In the genomic region with DNA sequence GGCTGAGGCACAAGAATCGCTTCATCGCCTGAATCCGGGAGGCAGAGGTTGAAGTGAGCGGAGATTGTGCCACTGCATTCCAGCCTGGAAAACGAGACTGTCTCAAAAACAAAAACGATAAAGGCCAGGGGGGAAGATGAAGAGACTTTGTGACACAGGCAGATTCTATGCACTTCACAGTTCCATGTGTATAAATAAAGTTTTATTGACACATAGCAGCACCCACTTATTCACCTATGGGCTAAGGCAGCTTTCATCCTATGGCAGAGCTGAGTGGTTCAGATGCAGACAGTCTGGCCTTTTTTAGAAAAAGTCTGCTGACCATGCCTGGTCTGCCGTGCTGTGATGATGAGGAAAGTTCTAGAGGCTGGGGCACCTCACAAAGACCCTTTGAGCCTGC, we compare ENCODE assay signal across 1 cellular context.
TF ChIP-seq lines count a peak whose summit lies in the region.

No MANE protein-coding gene starts in this region.

TF ChIP-seq in HepG2, 621 proteins besides CTCF, POLR2A, EP300 and RAD21:
- no peak for TF ChIP-seq RFX1 (IDR thresholded peaks at IDR 0.05)
- TF ChIP-seq, protein P1, sequence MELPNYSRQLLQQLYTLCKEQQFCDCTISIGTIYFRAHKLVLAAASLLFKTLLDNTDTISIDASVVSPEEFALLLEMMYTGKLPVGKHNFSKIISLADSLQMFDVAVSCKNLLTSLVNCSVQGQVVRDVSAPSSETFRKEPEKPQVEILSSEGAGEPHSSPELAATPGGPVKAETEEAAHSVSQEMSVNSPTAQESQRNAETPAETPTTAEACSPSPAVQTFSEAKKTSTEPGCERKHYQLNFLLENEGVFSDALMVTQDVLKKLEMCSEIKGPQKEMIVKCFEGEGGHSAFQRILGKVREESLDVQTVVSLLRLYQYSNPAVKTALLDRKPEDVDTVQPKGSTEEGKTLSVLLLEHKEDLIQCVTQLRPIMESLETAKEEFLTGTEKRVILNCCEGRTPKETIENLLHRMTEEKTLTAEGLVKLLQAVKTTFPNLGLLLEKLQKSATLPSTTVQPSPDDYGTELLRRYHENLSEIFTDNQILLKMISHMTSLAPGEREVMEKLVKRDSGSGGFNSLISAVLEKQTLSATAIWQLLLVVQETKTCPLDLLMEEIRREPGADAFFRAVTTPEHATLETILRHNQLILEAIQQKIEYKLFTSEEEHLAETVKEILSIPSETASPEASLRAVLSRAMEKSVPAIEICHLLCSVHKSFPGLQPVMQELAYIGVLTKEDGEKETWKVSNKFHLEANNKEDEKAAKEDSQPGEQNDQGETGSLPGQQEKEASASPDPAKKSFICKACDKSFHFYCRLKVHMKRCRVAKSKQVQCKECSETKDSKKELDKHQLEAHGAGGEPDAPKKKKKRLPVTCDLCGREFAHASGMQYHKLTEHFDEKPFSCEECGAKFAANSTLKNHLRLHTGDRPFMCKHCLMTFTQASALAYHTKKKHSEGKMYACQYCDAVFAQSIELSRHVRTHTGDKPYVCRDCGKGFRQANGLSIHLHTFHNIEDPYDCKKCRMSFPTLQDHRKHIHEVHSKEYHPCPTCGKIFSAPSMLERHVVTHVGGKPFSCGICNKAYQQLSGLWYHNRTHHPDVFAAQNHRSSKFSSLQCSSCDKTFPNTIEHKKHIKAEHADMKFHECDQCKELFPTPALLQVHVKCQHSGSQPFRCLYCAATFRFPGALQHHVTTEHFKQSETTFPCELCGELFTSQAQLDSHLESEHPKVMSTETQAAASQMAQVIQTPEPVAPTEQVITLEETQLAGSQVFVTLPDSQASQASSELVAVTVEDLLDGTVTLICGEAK (IDR thresholded peaks at IDR 0.05): peak; percentile 74
- TF ChIP-seq, protein P1 (CRISPR knock-in tag; IDR thresholded peaks at IDR 0.05): peak; percentile 98
- TF ChIP-seq, protein P2, sequence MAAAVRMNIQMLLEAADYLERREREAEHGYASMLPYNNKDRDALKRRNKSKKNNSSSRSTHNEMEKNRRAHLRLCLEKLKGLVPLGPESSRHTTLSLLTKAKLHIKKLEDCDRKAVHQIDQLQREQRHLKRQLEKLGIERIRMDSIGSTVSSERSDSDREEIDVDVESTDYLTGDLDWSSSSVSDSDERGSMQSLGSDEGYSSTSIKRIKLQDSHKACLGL (CRISPR knock-in tag; IDR thresholded peaks at IDR 0.05): no peak
